In genomic region chr18:22223263-22223960, GRCh38 we compare ENCODE assay signal across 9 cellular contexts. TPM values are rescaled to one million over a fixed set of nuclear protein-coding genes. Genes with fewer than 3 reads are reported as not detected.
DNase-seq lines count a peak whose midpoint lies in the region; ATAC-seq and TF ChIP-seq lines count a peak whose summit lies in the region.
"Had no signal": no experiment of that assay in that cellular context is flagged by ENCODE, and none has a peak within 500 bp of the region (broad histone marks: within the 10 kb centered on the region; RNA-seq: fewer than 3 reads in every experiment).

No MANE protein-coding gene starts in this region.

- no peak for TF ChIP-seq EP300 in SK-N-SH (IDR thresholded peaks at IDR 0.05; ENCODE audit: borderline replicate concordance in 1 of 2, low read depth in 1 of 2, low read length in 1 of 2)

- intact Hi-C loops in tibial artery (cut with DNase I; ENCODE audit: low total_unique reads) = no loop called here

- H3K27ac Mint-ChIP-seq in WTC11 (no peak overlapping the region), glutamatergic neuron (ENCODE audit: unreplicated experiment) (no peak overlapping the region)
- H3K27ac Mint-ChIP-seq: CD4-positive, alpha-beta memory T cell had no signal

- H3K36me3 Mint-ChIP-seq in WTC11 (no peaks in the 10 kb centered on the region), glutamatergic neuron (ENCODE audit: unreplicated experiment) (no peaks in the 10 kb centered on the region)
- H3K36me3 Mint-ChIP-seq: CD4-positive, alpha-beta memory T cell had no signal

- no peaks in the 10 kb centered on the region; the same call in 1 of the 2 replicates for H4K20me1 ChIP-seq in SK-N-SH (ENCODE audit: insufficient read depth)

- no peaks in the 10 kb centered on the region for H3F3A ChIP-seq in SK-N-SH (replicated peaks; ENCODE audit: insufficient read depth)

- 3% methylated on average over 9 of the region's 13 CpGs for WGBS in SK-N-SH (ENCODE audit: low lambda C conversion rate)

- TF ChIP-seq CTCF in SK-N-SH (IDR thresholded peaks at IDR 0.05) = no peak
- TF ChIP-seq CTCF in WTC11 (IDR thresholded peaks at IDR 0.05) = no peak
- no peak for TF ChIP-seq CTCF in tibial artery (IDR thresholded peaks at IDR 0.05)
- TF ChIP-seq CTCF in glutamatergic neuron (IDR thresholded peaks at IDR 0.05; ENCODE audit: partially characterized antibody, unreplicated experiment) = no peak

- H3K4me3 ChIP-seq in SK-N-SH (ENCODE audit: low read depth in 2 of 2, low read length in 1 of 2) (no peak overlapping the region), tibial artery (no peak overlapping the region)

- H3K4me1 ChIP-seq in SK-N-SH (ENCODE audit: control insufficient read depth in 1 of 2, insufficient read depth in 2 of 2, low read depth in 1 of 2, low read length in 1 of 2) = no peaks in the 10 kb centered on the region
- H3K4me1 ChIP-seq in tibial artery = peaks cover 0 to 14% (median 8%) of the 10 kb centered on the region in 4 donors

- 0 out of 2 replicates have a peak, but pooled peaks cover 4% of the 10 kb centered on the region for H3K9me3 Mint-ChIP-seq in WTC11
- no peaks in the 10 kb centered on the region for H3K9me3 Mint-ChIP-seq in glutamatergic neuron (ENCODE audit: unreplicated experiment)

- H3K4me3 Mint-ChIP-seq in WTC11 (no peak overlapping the region), glutamatergic neuron (ENCODE audit: unreplicated experiment) (no peak overlapping the region)
- H3K4me3 Mint-ChIP-seq: CD4-positive, alpha-beta memory T cell had no signal

- no peak for TF ChIP-seq RAD21 in SK-N-SH (IDR thresholded peaks at IDR 0.05; ENCODE audit: low read length)

- POLR2A ChIA-PET in SK-N-SH (lab: Yijun Ruan, JAX) (no interaction called here), WTC11 (lab: Charles Lee) (no interaction called here)

- CTCF ChIA-PET in SK-N-SH (lab: Yijun Ruan, JAX) = interaction anchor here (0.8 kb wide), 1 partner anchor 50 kb away, joined by 3 read pairs; no protein-coding TSS in a partner anchor
- CTCF ChIA-PET in WTC11 (lab: Charles Lee) = no interaction called here

- H3K27me3 Mint-ChIP-seq in WTC11 (ENCODE audit: low read depth) (peaks cover 50% of the 10 kb centered on the region), glutamatergic neuron (ENCODE audit: unreplicated experiment) (peaks cover 3% of the 10 kb centered on the region)

- H3K9me3 ChIP-seq in SK-N-SH = no peaks in the 10 kb centered on the region
- H3K9me3 ChIP-seq in tibial artery = no peaks in the 10 kb centered on the region

- ATAC-seq in SK-N-SH treated with all-trans-retinoic acid at 6 μM for 48 hours (no peak), WTC11 (peak; percentile 65; the same call in 1 of the 2 replicates), GM18520 (IDR thresholded peaks at IDR 0.05; ENCODE audit: unreplicated experiment) (no peak)

- peaks cover 8% of the 10 kb centered on the region; the same call in 1 of the 2 replicates for H3K27me3 ChIP-seq in SK-N-SH (ENCODE audit: insufficient read depth)
- H3K27me3 ChIP-seq in tibial artery = no peaks in the 10 kb centered on the region

- H3K79me2 ChIP-seq in SK-N-SH (ENCODE audit: insufficient read depth) = no peaks in the 10 kb centered on the region

- no peak overlapping the region for H3K9ac ChIP-seq in SK-N-SH

- no peak overlapping the region for H2AFZ ChIP-seq in SK-N-SH (ENCODE audit: low read depth)

- H3K4me1 Mint-ChIP-seq in WTC11 (peaks cover 5% of the 10 kb centered on the region; the same call in 1 of the 2 replicates), glutamatergic neuron (ENCODE audit: low read depth, unreplicated experiment) (no peaks in the 10 kb centered on the region)

- H3K36me3 ChIP-seq in SK-N-SH (replicated peaks in 1 of 2; ENCODE audit: control insufficient read depth in 1 of 2, insufficient read depth in 2 of 2, low read length in 1 of 2) = no peaks in the 10 kb centered on the region
- H3K36me3 ChIP-seq in tibial artery = no peaks in the 10 kb centered on the region

- DNase-seq in SK-N-SH (no peak), WTC11 (ENCODE audit: low spot score) (peak; percentile 21), iPS-NIHi11 (ENCODE audit: low spot score) (peak; percentile 55), tibial artery (peak; percentile 91 to 95), glutamatergic neuron (no peak)
- no peak for DNase-seq in effector CD8-positive, alpha-beta T cell (lab: John Stamatoyannopoulos, UW)
- DNase-seq: CD4-positive, alpha-beta memory T cell had no signal

- H3K27ac ChIP-seq in SK-N-SH (ENCODE audit: low read depth in 2 of 2, low read length in 1 of 2) (no peak overlapping the region), tibial artery (no peak overlapping the region)

- no peak overlapping the region for H3K4me2 ChIP-seq in SK-N-SH

- H3K9me2 ChIP-seq in SK-N-SH = no peaks in the 10 kb centered on the region

TF ChIP-seq in SK-N-SH, 30 proteins besides CTCF, POLR2A, EP300 and RAD21:
- TF ChIP-seq NFIC (IDR thresholded peaks at IDR 0.05; ENCODE audit: borderline replicate concordance) = 0 out of 2 replicates have a peak, but pooled peaks have one; percentile 26
- no peak for TF ChIP-seq USF1 (IDR thresholded peaks at IDR 0.05; ENCODE audit: borderline replicate concordance, low read depth)
- 0 out of 2 replicates have a peak, but pooled peaks have one; percentile 12 for TF ChIP-seq PBX3 (IDR thresholded peaks at IDR 0.05)

TF ChIP-seq in SK-N-SH treated with all-trans-retinoic acid at 6 μM for 48 hours, 23 proteins besides CTCF, POLR2A, EP300 and RAD21 (continues in another document):
- TF ChIP-seq TCF4 (CRISPR knock-in tag; IDR thresholded peaks at IDR 0.05; ENCODE audit: borderline replicate concordance) (no peak), SNAI2 (CRISPR knock-in tag; IDR thresholded peaks at IDR 0.05) (no peak), BACH2 (CRISPR knock-in tag; IDR thresholded peaks at IDR 0.05; ENCODE audit: borderline replicate concordance) (no peak), CSRNP3 (CRISPR knock-in tag; IDR thresholded peaks at IDR 0.05) (no peak), ZNF565 (CRISPR knock-in tag; conservative IDR thresholded peaks at IDR 0.05; ENCODE audit: low read depth) (no peak), ARNTL (CRISPR knock-in tag; IDR thresholded peaks at IDR 0.05; ENCODE audit: borderline replicate concordance, low read depth) (no peak), CSDC2 (CRISPR knock-in tag; IDR thresholded peaks at IDR 0.05) (no peak)

TF ChIP-seq in WTC11, 78 proteins besides CTCF, POLR2A, EP300 and RAD21:
- TF ChIP-seq E2F1 (CRISPR knock-in tag; IDR thresholded peaks at IDR 0.05) (no peak), MLX (CRISPR knock-in tag; IDR thresholded peaks at IDR 0.05) (no peak), ZSCAN18 (CRISPR knock-in tag; IDR thresholded peaks at IDR 0.05) (no peak), ATF3 (CRISPR knock-in tag; conservative IDR thresholded peaks at IDR 0.05) (no peak), E2F5 (CRISPR knock-in tag; IDR thresholded peaks at IDR 0.05) (no peak), ATF1 (CRISPR knock-in tag; IDR thresholded peaks at IDR 0.05) (no peak), GTF2I (CRISPR knock-in tag; conservative IDR thresholded peaks at IDR 0.05) (no peak), TEAD4 (CRISPR knock-in tag; IDR thresholded peaks at IDR 0.05) (no peak)

RNA-seq across cellular contexts. Expression of gene GATA6, which starts 54.0 kb away (rescaled TPM):
- not detected in 2 replicates for polyA plus RNA-seq in SK-N-SH (2012; rRNA removed)
- polyA plus RNA-seq in SK-N-SH (2012; cell fraction: cytosol; rRNA removed) = not detected in 2 replicates
- polyA plus RNA-seq in SK-N-SH (2012; cell fraction: nucleus; rRNA removed) = not detected in 2 replicates
- total RNA-seq in WTC11 (2021) (0.15 to 0.21 TPM (median 0.18 TPM) in 3 replicates), glutamatergic neuron (ENCODE audit: unreplicated experiment) (0.42 TPM)
- total RNA-seq: CD4-positive, alpha-beta memory T cell had no signal
- polyA plus RNA-seq: CD4-positive, alpha-beta memory T cell had no signal

Comparison
In these comparisons a context has a peak if more than half of its experiments do, and no peak if none do; other contexts are left out.
1. DNase-seq: peak in WTC11 (single experiment), iPS-NIHi11 (single experiment) and tibial artery (2 of 2); none in SK-N-SH (single experiment), glutamatergic neuron (single experiment) and effector CD8-positive, alpha-beta T cell (single experiment).